In the genomic region with DNA sequence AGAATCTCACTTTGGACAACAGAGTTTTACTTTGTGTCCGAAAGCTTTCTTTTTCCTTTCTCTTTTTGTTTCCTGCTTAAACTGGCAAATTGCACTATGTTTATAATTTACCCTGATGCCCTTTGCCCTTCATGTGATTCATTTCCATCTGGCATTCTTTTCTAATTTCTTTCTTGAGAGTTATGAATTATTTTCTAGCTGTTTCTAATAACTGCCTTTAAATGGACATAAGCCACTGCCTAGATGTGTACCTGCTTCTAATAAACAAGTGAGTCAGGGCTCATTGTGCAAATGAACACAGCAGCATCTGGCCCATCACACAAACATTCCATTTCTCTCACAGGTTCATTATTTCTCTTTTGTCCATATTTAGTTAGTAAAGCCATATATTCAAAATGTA, we compare ENCODE assay signal across 1 cellular context.
TF ChIP-seq lines count a peak whose summit lies in the region.

No MANE protein-coding gene starts in this region.

TF ChIP-seq in IMR-90, 13 proteins besides CTCF, POLR2A, EP300 and RAD21:
- TF ChIP-seq FOS (IDR thresholded peaks at IDR 0.05; ENCODE audit: low read depth, low read length) (no peak), CEBPB (IDR thresholded peaks at IDR 0.05; ENCODE audit: low read depth, low read length) (peak; percentile 38; the same call in 1 of the 2 replicates)
TF ChIP-seq in IMR-90: peak in this region for 1.
